1 cellular context compared by ENCODE assay signal in the genomic region with DNA sequence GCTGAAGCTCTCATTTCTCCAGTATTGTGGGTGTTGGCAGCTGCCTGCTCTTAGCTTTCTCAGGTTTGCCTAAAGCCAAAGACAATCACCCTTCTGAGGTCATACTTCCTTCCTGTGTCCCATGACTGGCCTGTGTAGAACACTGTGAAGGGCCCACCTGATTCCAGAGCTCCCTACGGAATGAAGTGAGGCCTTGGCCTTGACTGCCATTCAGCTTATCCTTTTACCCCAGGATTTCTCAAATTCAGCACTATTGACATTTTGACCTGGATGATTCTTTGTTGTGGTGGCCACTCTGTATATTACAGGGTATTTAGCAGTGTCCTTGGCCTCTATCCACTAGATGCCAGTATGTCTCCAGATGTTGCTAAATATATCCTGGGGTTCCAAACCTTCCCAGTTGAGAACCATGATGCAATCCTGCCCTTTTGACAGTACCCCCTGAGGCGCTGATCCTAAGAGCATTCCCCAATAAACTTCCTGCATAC.
A peak's percentile ranks its signal among the peaks of the same experiment; 100 is the strongest.
TF ChIP-seq lines count a peak whose summit lies in the region.

No MANE protein-coding gene starts in this region.

TF ChIP-seq in WTC11, 78 proteins besides CTCF, POLR2A, EP300 and RAD21 (continued from another document):
- TF ChIP-seq PREB (CRISPR knock-in tag; IDR thresholded peaks at IDR 0.05; ENCODE audit: borderline replicate concordance) (no peak), FOXP1 (CRISPR knock-in tag; IDR thresholded peaks at IDR 0.05; ENCODE audit: borderline replicate concordance) (no peak), ETV6 (CRISPR knock-in tag; IDR thresholded peaks at IDR 0.05) (no peak), E2F5 (CRISPR knock-in tag; IDR thresholded peaks at IDR 0.05) (no peak), TEAD1 (CRISPR knock-in tag; IDR thresholded peaks at IDR 0.05) (0 out of 2 replicates have a peak, but pooled peaks have one; percentile 18), SMAD4 (CRISPR knock-in tag; IDR thresholded peaks at IDR 0.05) (no peak), GTF2I (CRISPR knock-in tag; conservative IDR thresholded peaks at IDR 0.05) (no peak), AFF4 (CRISPR knock-in tag; IDR thresholded peaks at IDR 0.05; ENCODE audit: borderline replicate concordance) (no peak), ERG (CRISPR knock-in tag; IDR thresholded peaks at IDR 0.05) (no peak), ZNF232 (CRISPR knock-in tag; IDR thresholded peaks at IDR 0.05) (no peak)
- TF ChIP-seq, protein P1, sequence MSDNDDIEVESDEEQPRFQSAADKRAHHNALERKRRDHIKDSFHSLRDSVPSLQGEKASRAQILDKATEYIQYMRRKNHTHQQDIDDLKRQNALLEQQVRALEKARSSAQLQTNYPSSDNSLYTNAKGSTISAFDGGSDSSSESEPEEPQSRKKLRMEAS (CRISPR knock-in tag; IDR thresholded peaks at IDR 0.05), result no peak
- TF ChIP-seq, protein P2, sequence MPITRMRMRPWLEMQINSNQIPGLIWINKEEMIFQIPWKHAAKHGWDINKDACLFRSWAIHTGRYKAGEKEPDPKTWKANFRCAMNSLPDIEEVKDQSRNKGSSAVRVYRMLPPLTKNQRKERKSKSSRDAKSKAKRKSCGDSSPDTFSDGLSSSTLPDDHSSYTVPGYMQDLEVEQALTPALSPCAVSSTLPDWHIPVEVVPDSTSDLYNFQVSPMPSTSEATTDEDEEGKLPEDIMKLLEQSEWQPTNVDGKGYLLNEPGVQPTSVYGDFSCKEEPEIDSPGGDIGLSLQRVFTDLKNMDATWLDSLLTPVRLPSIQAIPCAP (CRISPR knock-in tag; IDR thresholded peaks at IDR 0.05), result no peak
